Comparison of ENCODE assay signal across 9 cellular contexts in the genomic region with DNA sequence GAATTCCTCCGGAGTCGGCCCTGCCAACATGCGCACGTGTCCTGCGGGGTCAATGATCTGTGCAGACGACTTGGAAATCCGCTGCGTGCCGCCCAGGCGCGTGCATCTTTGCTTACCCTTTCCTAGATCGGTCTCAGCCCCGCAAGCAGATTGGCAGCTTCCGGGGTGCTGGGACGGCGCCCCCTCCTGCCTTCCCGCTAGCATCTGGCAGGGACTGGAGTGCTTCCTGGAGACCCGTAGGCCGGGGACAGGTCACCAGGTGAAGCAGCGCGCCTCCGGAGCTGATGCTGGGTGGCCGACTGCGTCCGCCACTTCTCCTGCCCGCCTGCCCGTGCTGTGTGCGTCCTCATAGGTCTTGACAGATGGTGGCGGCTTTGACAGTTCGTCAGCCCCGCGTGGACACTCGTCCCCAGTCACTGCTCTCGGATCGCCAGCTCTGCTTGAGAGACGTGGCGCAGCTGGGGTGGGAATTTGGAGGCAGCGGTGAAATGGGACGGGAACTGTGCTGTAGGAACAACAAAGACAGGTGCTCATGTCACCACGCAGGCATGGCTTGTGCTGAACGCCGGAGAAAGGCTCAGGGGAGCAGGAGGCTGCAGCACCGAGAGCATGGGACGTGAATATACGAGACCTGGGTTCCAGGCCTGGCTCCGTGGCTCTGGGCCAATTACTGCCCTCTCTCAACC. TPM values are rescaled to one million over a fixed set of nuclear protein-coding genes. Genes with fewer than 3 reads are reported as not detected.
A peak's percentile ranks its signal among the peaks of the same experiment; 100 is the strongest.
DNase-seq lines count a peak whose midpoint lies in the region; ATAC-seq and TF ChIP-seq lines count a peak whose summit lies in the region.
"Had no signal": no experiment of that assay in that cellular context is flagged by ENCODE, and none has a peak within 500 bp of the region (broad histone marks: within the 10 kb centered on the region; RNA-seq: fewer than 3 reads in every experiment).

No MANE protein-coding gene starts in this region.

- no peak for TF ChIP-seq EP300 in transverse colon (IDR thresholded peaks at IDR 0.05; ENCODE audit: low read depth)

- no peak overlapping the region for H3K9ac ChIP-seq in OCI-LY3 (ENCODE audit: low read length)

- H3K27me3 Mint-ChIP-seq in mesothelial cell of epicardium (ENCODE audit: low read depth), result peaks cover 93% of the 10 kb centered on the region

- peak overlapping the region; percentile 73 for H3K4me3 Mint-ChIP-seq in mesothelial cell of epicardium

- H3K4me3 ChIP-seq in OCI-LY3 (ENCODE audit: low read length), result peak overlapping the region; percentile 73
- H3K4me3 ChIP-seq in transverse colon, result peak overlapping the region; percentile 18 to 46 (median 36)

- H3K27ac ChIP-seq in OCI-LY3 (ENCODE audit: low read length) (no peak overlapping the region), transverse colon (no peak overlapping the region)

- H3K9me3 ChIP-seq in OCI-LY3 (ENCODE audit: insufficient read depth, low read length), result no peaks in the 10 kb centered on the region
- no peaks in the 10 kb centered on the region for H3K9me3 ChIP-seq in transverse colon

- peak overlapping the region; percentile 87 for H3K4me2 ChIP-seq in OCI-LY3 (ENCODE audit: low read length)

- ATAC-seq in Right ventricle myocardium inferior, result peak; percentile 47
- ATAC-seq in HG02763 (IDR thresholded peaks at IDR 0.05; ENCODE audit: unreplicated experiment), result peak; percentile 27

- H3K9me3 Mint-ChIP-seq in mesothelial cell of epicardium, result no peaks in the 10 kb centered on the region

- in situ Hi-C loops in transverse colon (cut with MboI; ENCODE audit: low pct_ligation_motif_present in 1 of 4, low pct_unique_long_range_greater_than_20kb in 1 of 4, low sequenced_read_pairs in 3 of 4), result loop anchor here (5.0 to 10.0 kb wide), 3 partner anchors 371 to 383 kb away; no protein-coding TSS in a partner anchor

- no peaks in the 10 kb centered on the region for H4K20me1 ChIP-seq in OCI-LY3 (ENCODE audit: insufficient read depth, low read length)

- intact Hi-C loops in Right ventricle myocardium inferior (cut with DNase I), result no loop called here
- intact Hi-C loops in cardiac septum (cut with DNase I), result loop anchor here (2.0 kb wide), 1 partner anchor 379 kb away; no protein-coding TSS in a partner anchor
- intact Hi-C loops in transverse colon (cut with DNase I; ENCODE audit: low total_unique reads), result loop anchor here (2.0 kb wide), 1 partner anchor 379 kb away; no protein-coding TSS in a partner anchor

- WGBS in transverse colon (ENCODE audit: low coverage in 1 of 2), 2 donors, result 1% methylated on average over 45 of the region's 46 CpGs; no CpG with 5 or more reads in 1 of the 2 donors

- 0 out of 2 replicates have a peak, but pooled peaks cover 3% of the 10 kb centered on the region for H3K4me1 ChIP-seq in OCI-LY3 (ENCODE audit: low read length)
- peaks cover 0 to 16% (median 8%) of the 10 kb centered on the region in 4 donors for H3K4me1 ChIP-seq in transverse colon

- TF ChIP-seq POLR2A in transverse colon (IDR thresholded peaks at IDR 0.05), result no peak

- peaks cover 13% of the 10 kb centered on the region for H3K4me1 Mint-ChIP-seq in mesothelial cell of epicardium

- peak overlapping the region; percentile 10 for H2AFZ ChIP-seq in OCI-LY3 (ENCODE audit: low read depth, low read length)

- H3K27me3 ChIP-seq in OCI-LY3 (ENCODE audit: low read depth, low read length) (0 out of 2 replicates have a peak, but pooled peaks cover 5% of the 10 kb centered on the region), transverse colon (peaks cover 56% of the 10 kb centered on the region)

- H3K36me3 Mint-ChIP-seq in mesothelial cell of epicardium, result no peaks in the 10 kb centered on the region

- no peaks in the 10 kb centered on the region for H3K79me2 ChIP-seq in OCI-LY3 (ENCODE audit: low read length)

- H3K27ac Mint-ChIP-seq in mesothelial cell of epicardium, result no peak overlapping the region

- H3K36me3 ChIP-seq in OCI-LY3 (replicated peaks; ENCODE audit: low read depth, low read length) (no peaks in the 10 kb centered on the region), transverse colon (no peaks in the 10 kb centered on the region)

- peak; percentile 80 for DNase-seq in Right ventricle myocardium inferior (ENCODE audit: missing footprints)
- DNase-seq in cardiac septum (ENCODE audit: low spot score), result no peak
- peak; percentile 11 for DNase-seq in dermis blood vessel endothelial cell
- DNase-seq in mesothelial cell of epicardium (ENCODE audit: low spot score in 2 of 2, unreplicated experiment in 2 of 2), result peak in 1 of 2 experiments; percentile 49
- peak; percentile 22 for DNase-seq in transverse colon
- no peak for DNase-seq in SW 1271 (lab: John Stamatoyannopoulos, UW)

- TF ChIP-seq CTCF in OCI-LY3 (IDR thresholded peaks at IDR 0.05; ENCODE audit: low read depth, low read length) (no peak), mesothelial cell of epicardium (IDR thresholded peaks at IDR 0.05; ENCODE audit: unreplicated experiment) (no peak), transverse colon (IDR thresholded peaks at IDR 0.05) (no peak)

RNA-seq across cellular contexts. Expression of gene KCNK18, which starts 21.9 kb away (rescaled TPM):
- total RNA-seq in Right ventricle myocardium inferior, result not detected
- total RNA-seq in cardiac septum, result not detected
- not detected in 2 replicates for total RNA-seq in dermis blood vessel endothelial cell
- not detected in 3 replicates for total RNA-seq in mesothelial cell of epicardium
- not detected for total RNA-seq in transverse colon
- total RNA-seq: pulmonary artery endothelial cell had no signal

RNA-seq across cellular contexts. Expression of gene VAX1, which starts 37.3 kb away (rescaled TPM):
- total RNA-seq in Right ventricle myocardium inferior (not detected), cardiac septum (not detected), dermis blood vessel endothelial cell (not detected in 2 replicates), mesothelial cell of epicardium (0.09 TPM in 1 of 3 replicates, not detected in the others), transverse colon (not detected)
- total RNA-seq: pulmonary artery endothelial cell had no signal

Comparison
In these comparisons a context has a peak if more than half of its experiments do, and no peak if none do; other contexts are left out.
1. DNase-seq: peak in Right ventricle myocardium inferior (single experiment), dermis blood vessel endothelial cell (single experiment) and transverse colon (single experiment); none in cardiac septum (single experiment) and SW 1271 (0 of 2).